ENCODE assay signal across 17 cellular contexts in genomic region chr15:101088311-101088710, GRCh38.
DNase-seq lines count a peak whose midpoint lies in the region; ATAC-seq and TF ChIP-seq lines count a peak whose summit lies in the region.
"Had no signal": no experiment of that assay in that cellular context is flagged by ENCODE, and none has a peak within 500 bp of the region (broad histone marks: within the 10 kb centered on the region; RNA-seq: fewer than 3 reads in every experiment).

No MANE protein-coding gene starts in this region.

- peaks cover 45% of the 10 kb centered on the region for H3K4me1 ChIP-seq in left ventricle myocardium inferior
- no peaks in the 10 kb centered on the region for H3K4me1 ChIP-seq in OCI-LY3 (ENCODE audit: low read length)
- H3K4me1 ChIP-seq in neuronal stem cell (ENCODE audit: control insufficient read depth in 2 of 2, insufficient read depth in 1 of 2, low read depth in 1 of 2, low read length in 2 of 2), result peaks cover 0 to 27% of the 10 kb centered on the region in 2 donors
- peaks cover 35% of the 10 kb centered on the region for H3K4me1 ChIP-seq in lower lobe of right lung

- H4K8ac ChIP-seq in neuronal stem cell (ENCODE audit: low read depth, low read length), result no peak overlapping the region

- H3K4me2 ChIP-seq in OCI-LY3 (ENCODE audit: low read length), result peak overlapping the region; percentile 83
- H3K4me2 ChIP-seq in neuronal stem cell (ENCODE audit: insufficient read depth, low read length, poor library complexity, severe bottlenecking), result no peak overlapping the region

- H3K36me3 ChIP-seq in left ventricle myocardium inferior (no peaks in the 10 kb centered on the region), OCI-LY3 (replicated peaks; ENCODE audit: low read depth, low read length) (no peaks in the 10 kb centered on the region), neuronal stem cell (replicated peaks in 1 of 2; ENCODE audit: control insufficient read depth in 2 of 2, insufficient read depth in 2 of 2, low read length in 2 of 2) (no peaks in the 10 kb centered on the region), lower lobe of right lung (no peaks in the 10 kb centered on the region)
- H3K36me3 ChIP-seq: heart left ventricle, left lung, SJSA1, tibial nerve had no signal

- H3K18ac ChIP-seq in neuronal stem cell (ENCODE audit: low read length), result no peak overlapping the region

- H3K4me1 Mint-ChIP-seq in activated naive CD4-positive, alpha-beta T cell treated with anti-CD3 and anti-CD28 coated beads for 36 hours (ENCODE audit: low read depth), result no peaks in the 10 kb centered on the region
- H3K4me1 Mint-ChIP-seq: endodermal cell had no signal

- no peaks in the 10 kb centered on the region for H3K79me2 ChIP-seq in OCI-LY3 (ENCODE audit: low read length)

- H3K9ac ChIP-seq in OCI-LY3 (ENCODE audit: low read length) (no peak overlapping the region), neuronal stem cell (ENCODE audit: low read depth, low read length, poor library complexity) (no peak overlapping the region)

- CTCF ChIA-PET in activated naive CD4-positive, alpha-beta T cell treated with anti-CD3 and anti-CD28 coated beads for 36 hours (lab: Charles Lee), result interaction anchor here (0.6 to 8.2 kb wide), 10 partner anchors 62 to 174 kb away, joined by 3 to 89 read pairs (median 4); no protein-coding TSS in a partner anchor

- intact Hi-C loops in Right ventricle myocardium inferior (cut with DNase I), result loop anchor here (2.0 to 5.0 kb wide), 2 partner anchors 74 to 79 kb away; no protein-coding TSS in a partner anchor
- intact Hi-C loops in left ventricle myocardium inferior (cut with micrococcal nuclease), result no loop called here
- intact Hi-C loops in lower lobe of right lung (cut with DNase I), result loop anchor here (10.0 kb wide), 1 partner anchor 166 kb away; the partner anchor contains the start of gene CHSY1
- intact Hi-C loops in activated naive CD4-positive, alpha-beta T cell treated with anti-CD3 and anti-CD28 coated beads for 36 hours (cut with micrococcal nuclease), result loop anchor here (1.0 to 2.0 kb wide), 3 partner anchors 74 to 170 kb away; partner anchors contain the start of gene CHSY1

- H2BK120ac ChIP-seq in neuronal stem cell (ENCODE audit: low read depth, low read length), result no peak overlapping the region

- H3K4ac ChIP-seq in neuronal stem cell (ENCODE audit: low read length), result no peak overlapping the region

- H3K4me3 Mint-ChIP-seq in activated naive CD4-positive, alpha-beta T cell treated with anti-CD3 and anti-CD28 coated beads for 36 hours, result no peak overlapping the region
- H3K4me3 Mint-ChIP-seq: activated CD4-positive, alpha-beta T cell treated with anti-CD3 and anti-CD28 coated beads, Interleukin-2, amount 10 ng/mL, durations not matched to agents 24 days and 14 days; dendritic cell treated with granulocyte-macrophage colony-stimulating factor and Interleukin-4, amounts not matched to agents 40 ng/mL and 50 ng/mL, for 4 days had no signal

- H3K9me3 Mint-ChIP-seq in activated naive CD4-positive, alpha-beta T cell treated with anti-CD3 and anti-CD28 coated beads for 36 hours, result peaks cover 2% of the 10 kb centered on the region
- H3K9me3 Mint-ChIP-seq: activated CD4-positive, alpha-beta T cell treated with anti-CD3 and anti-CD28 coated beads, Interleukin-2, amount 10 ng/mL, durations not matched to agents 24 days and 14 days; endodermal cell had no signal

- H2AFZ ChIP-seq in OCI-LY3 (ENCODE audit: low read depth, low read length), result no peak overlapping the region
- H2AFZ ChIP-seq in neuronal stem cell (ENCODE audit: low read length), result no peak overlapping the region

- ATAC-seq in Right ventricle myocardium inferior, result peak; percentile 3
- ATAC-seq in GM18909 (IDR thresholded peaks at IDR 0.05; ENCODE audit: poor library complexity, unreplicated experiment), result peak; percentile 12
- no peak for ATAC-seq in lower lobe of right lung
- ATAC-seq in HG03342 (IDR thresholded peaks at IDR 0.05; ENCODE audit: unreplicated experiment), result no peak

- no peak overlapping the region for H3K27ac Mint-ChIP-seq in activated naive CD4-positive, alpha-beta T cell treated with anti-CD3 and anti-CD28 coated beads for 36 hours
- H3K27ac Mint-ChIP-seq: activated CD4-positive, alpha-beta T cell treated with anti-CD3 and anti-CD28 coated beads, Interleukin-2, amount 10 ng/mL, durations not matched to agents 24 days and 14 days; dendritic cell treated with granulocyte-macrophage colony-stimulating factor and Interleukin-4, amounts not matched to agents 40 ng/mL and 50 ng/mL, for 4 days; endodermal cell; progenitor cell of endocrine pancreas had no signal

- H3K14ac ChIP-seq in neuronal stem cell (ENCODE audit: low read length), result no peak overlapping the region

- WGBS in neuronal stem cell (ENCODE audit: extremely low coverage in 2 of 2, insufficient read length in 2 of 2, insufficient replicate concordance in 1 of 2), 2 donors, result no CpG with 5 or more reads among the region's 6 CpGs

- DNase-seq in Right ventricle myocardium inferior (ENCODE audit: missing footprints) (no peak), left ventricle myocardium inferior (no peak), neuronal stem cell (ENCODE audit: low spot score) (no peak), lower lobe of right lung (no peak)
- DNase-seq in activated naive CD4-positive, alpha-beta T cell treated with anti-CD3 and anti-CD28 coated beads for 36 hours, result no peak
- DNase-seq: NCI-H1417 treated with DMSO at 0.1 percent for 48 hours had no signal

- no peaks in the 10 kb centered on the region for H3K27me3 Mint-ChIP-seq in activated naive CD4-positive, alpha-beta T cell treated with anti-CD3 and anti-CD28 coated beads for 36 hours (ENCODE audit: low read depth)

- no peaks in the 10 kb centered on the region for H4K20me1 ChIP-seq in OCI-LY3 (ENCODE audit: insufficient read depth, low read length)

- peak overlapping the region; percentile 16 for H2AK5ac ChIP-seq in neuronal stem cell (ENCODE audit: low read depth, low read length)

- no peak overlapping the region for H4K91ac ChIP-seq in neuronal stem cell (ENCODE audit: low read depth, low read length, poor library complexity)

- no peaks in the 10 kb centered on the region for H3K9me3 ChIP-seq in left ventricle myocardium inferior (replicated peaks)
- H3K9me3 ChIP-seq in OCI-LY3 (ENCODE audit: insufficient read depth, low read length), result no peaks in the 10 kb centered on the region
- peaks cover 0 to 5% of the 10 kb centered on the region in 2 donors for H3K9me3 ChIP-seq in neuronal stem cell (replicated peaks in 1 of 2; ENCODE audit: control insufficient read depth in 2 of 2, insufficient read depth in 1 of 2, low read depth in 1 of 2, low read length in 2 of 2)
- H3K9me3 ChIP-seq in lower lobe of right lung, result no peaks in the 10 kb centered on the region
- H3K9me3 ChIP-seq: heart left ventricle, left lung, SJSA1, tibial nerve had no signal

- peaks cover 2% of the 10 kb centered on the region for H3K79me1 ChIP-seq in neuronal stem cell (ENCODE audit: low read depth, low read length)

- no peaks in the 10 kb centered on the region for H3K36me3 Mint-ChIP-seq in activated naive CD4-positive, alpha-beta T cell treated with anti-CD3 and anti-CD28 coated beads for 36 hours (ENCODE audit: low read depth)

- H2BK15ac ChIP-seq in neuronal stem cell (ENCODE audit: low read length), result peak overlapping the region; percentile 12

- no peak overlapping the region for H2BK5ac ChIP-seq in neuronal stem cell (ENCODE audit: low read length)

- no peak overlapping the region for H3K4me3 ChIP-seq in left ventricle myocardium inferior
- H3K4me3 ChIP-seq in OCI-LY3 (ENCODE audit: low read length), result 0 out of 2 replicates have a peak overlapping the region, but pooled peaks have one; percentile 72
- H3K4me3 ChIP-seq in neuronal stem cell (ENCODE audit: low read length in 2 of 2), result no peak overlapping the region
- H3K4me3 ChIP-seq in lower lobe of right lung, result no peak overlapping the region
- H3K4me3 ChIP-seq: left lung, SJSA1 had no signal

- H3K23ac ChIP-seq in neuronal stem cell (ENCODE audit: low read depth, low read length, poor library complexity), result no peak overlapping the region

- TF ChIP-seq CTCF in left ventricle myocardium inferior (IDR thresholded peaks at IDR 0.05; ENCODE audit: borderline replicate concordance) (no peak), OCI-LY3 (IDR thresholded peaks at IDR 0.05; ENCODE audit: low read depth, low read length) (no peak), lower lobe of right lung (IDR thresholded peaks at IDR 0.05) (no peak)

- no peak overlapping the region for H2BK12ac ChIP-seq in neuronal stem cell (ENCODE audit: low read length)

- H3K27me3 ChIP-seq in left ventricle myocardium inferior (ENCODE audit: low read depth) (no peaks in the 10 kb centered on the region), OCI-LY3 (ENCODE audit: low read depth, low read length) (no peaks in the 10 kb centered on the region), neuronal stem cell (ENCODE audit: control insufficient read depth in 3 of 3, insufficient read depth in 3 of 3, low read depth in 1 of 3, low read length in 3 of 3) (peaks cover 0 to 2% (median 0%) of the 10 kb centered on the region in 3 experiments), lower lobe of right lung (ENCODE audit: low read depth) (no peaks in the 10 kb centered on the region)
- H3K27me3 ChIP-seq: heart left ventricle, left lung, SJSA1, tibial nerve had no signal

- H3K27ac ChIP-seq in left ventricle myocardium inferior (replicated peaks) (no peak overlapping the region), OCI-LY3 (ENCODE audit: low read length) (no peak overlapping the region), neuronal stem cell (replicated peaks; ENCODE audit: low read length) (no peak overlapping the region), lower lobe of right lung (no peak overlapping the region)
- H3K27ac ChIP-seq: left lung, SJSA1 had no signal

Comparison
In these comparisons a context has a peak if more than half of its experiments do, and no peak if none do; other contexts are left out.
1. ATAC-seq: peak in Right ventricle myocardium inferior (single experiment) and GM18909 (single experiment); none in lower lobe of right lung (0 of 2) and HG03342 (single experiment).